ENCODE assay signal across 13 cellular contexts in genomic region chr9:68896495-68896894, GRCh38.
DNase-seq lines count a peak whose midpoint lies in the region; ATAC-seq and TF ChIP-seq lines count a peak whose summit lies in the region.
"Had no signal": no experiment of that assay in that cellular context is flagged by ENCODE, and none has a peak within 500 bp of the region (broad histone marks: within the 10 kb centered on the region; RNA-seq: fewer than 3 reads in every experiment).

No MANE protein-coding gene starts in this region.

- POLR2A ChIA-PET in activated CD4-positive, alpha-beta T cell treated with anti-CD3 and anti-CD28 coated beads, Interleukin-2, amount 10 ng/mL, durations not matched to agents 7 days and 5 days (lab: Charles Lee): no interaction called here

- H3K27ac Mint-ChIP-seq in activated CD4-positive, alpha-beta T cell treated with anti-CD3 and anti-CD28 coated beads, Interleukin-2, amount 10 ng/mL, durations not matched to agents 7 days and 5 days: peak overlapping the region; percentile 97
- H3K27ac Mint-ChIP-seq in central memory CD8-positive, alpha-beta T cell (ENCODE audit: low read depth): no peak overlapping the region

- intact Hi-C loops in spleen (cut with DNase I; ENCODE audit: low total_unique reads): no loop called here

- H3K27me3 ChIP-seq in spleen (replicated peaks in 1 of 7): no peaks in the 10 kb centered on the region
- H3K27me3 ChIP-seq: transverse colon had no signal

- peaks cover 6 to 54% (median 25%) of the 10 kb centered on the region in 6 donors for H3K4me1 ChIP-seq in spleen
- H3K4me1 ChIP-seq: A549, transverse colon had no signal

- peaks cover 44% of the 10 kb centered on the region for H3K4me1 Mint-ChIP-seq in activated CD4-positive, alpha-beta T cell treated with anti-CD3 and anti-CD28 coated beads, Interleukin-2, amount 10 ng/mL, durations not matched to agents 7 days and 5 days
- H3K4me1 Mint-ChIP-seq in central memory CD8-positive, alpha-beta T cell: peaks cover 4% of the 10 kb centered on the region

- no peaks in the 10 kb centered on the region for H3K9me3 ChIP-seq in spleen
- H3K9me3 ChIP-seq: A549, transverse colon had no signal

- no peaks in the 10 kb centered on the region for H3K36me3 ChIP-seq in spleen
- H3K36me3 ChIP-seq: transverse colon had no signal

- TF ChIP-seq POLR2A in spleen (IDR thresholded peaks at IDR 0.05): no peak

- ATAC-seq in HG03175 (IDR thresholded peaks at IDR 0.05; ENCODE audit: unreplicated experiment): peak; percentile 24
- no peak for ATAC-seq in central memory CD8-positive, alpha-beta T cell (replicated peaks; ENCODE audit: extremely low read depth, poor library complexity, severe bottlenecking)
- no peak for ATAC-seq in GM21515 (IDR thresholded peaks at IDR 0.05; ENCODE audit: unreplicated experiment)
- ATAC-seq: A549, Panc1 had no signal

- peak overlapping the region in 5 of 8 donors; percentile 19 to 73 (median 69) for H3K27ac ChIP-seq in spleen
- H3K27ac ChIP-seq: A549 had no signal

- no peaks in the 10 kb centered on the region for H3K27me3 Mint-ChIP-seq in activated CD4-positive, alpha-beta T cell treated with anti-CD3 and anti-CD28 coated beads, Interleukin-2, amount 10 ng/mL, durations not matched to agents 7 days and 5 days
- no peaks in the 10 kb centered on the region for H3K27me3 Mint-ChIP-seq in central memory CD8-positive, alpha-beta T cell

- no peaks in the 10 kb centered on the region for H3K9me3 Mint-ChIP-seq in activated CD4-positive, alpha-beta T cell treated with anti-CD3 and anti-CD28 coated beads, Interleukin-2, amount 10 ng/mL, durations not matched to agents 7 days and 5 days
- H3K9me3 Mint-ChIP-seq in central memory CD8-positive, alpha-beta T cell: no peaks in the 10 kb centered on the region

- H3K4me3 ChIP-seq in spleen: peak overlapping the region in 1 of 8 donors; percentile 30
- H3K4me3 ChIP-seq: A549, transverse colon had no signal

- no peaks in the 10 kb centered on the region for H3K36me3 Mint-ChIP-seq in activated CD4-positive, alpha-beta T cell treated with anti-CD3 and anti-CD28 coated beads, Interleukin-2, amount 10 ng/mL, durations not matched to agents 7 days and 5 days (ENCODE audit: low read depth)
- no peaks in the 10 kb centered on the region for H3K36me3 Mint-ChIP-seq in central memory CD8-positive, alpha-beta T cell (ENCODE audit: insufficient read depth)

- H3K4me3 Mint-ChIP-seq in activated CD4-positive, alpha-beta T cell treated with anti-CD3 and anti-CD28 coated beads, Interleukin-2, amount 10 ng/mL, durations not matched to agents 7 days and 5 days: peak overlapping the region; percentile 69
- H3K4me3 Mint-ChIP-seq in central memory CD8-positive, alpha-beta T cell: peak overlapping the region; percentile 12

- TF ChIP-seq CTCF in spleen (IDR thresholded peaks at IDR 0.05 in 8 of 11, conservative IDR thresholded peaks at IDR 0.05 in 3 of 11): no peak

- no peak for DNase-seq in activated CD4-positive, alpha-beta T cell treated with anti-CD3 and anti-CD28 coated beads, Interleukin-2, amount 10 ng/mL, durations not matched to agents 7 days and 5 days
- DNase-seq in activated CD4-positive, alpha-beta T cell treated with anti-CD3 and anti-CD28 coated beads for 1 hour: no peak
- DNase-seq in central memory CD8-positive, alpha-beta T cell (ENCODE audit: low spot score in 2 of 2): no peak
- DNase-seq in spleen (no peak), ureter (ENCODE audit: low spot score) (no peak), mucosa of gallbladder (ENCODE audit: low spot score) (no peak)
- DNase-seq: activated CD4-positive, alpha-beta T cell treated with anti-CD3 and anti-CD28 coated beads for 4 hours; NCI-H1105 treated with DMSO at 0.1 percent for 48 hours; transverse colon had no signal

- WGBS in spleen, 5 donors: 75 to 85% (median 80%) methylated on average over 2 of the region's 2 CpGs

- CTCF ChIA-PET in activated CD4-positive, alpha-beta T cell treated with anti-CD3 and anti-CD28 coated beads, Interleukin-2, amount 10 ng/mL, durations not matched to agents 7 days and 5 days (lab: Charles Lee): interaction anchor here (1.0 to 1.3 kb wide), 3 partner anchors 9 to 100 kb away, joined by 3 to 4 read pairs (median 3); no protein-coding TSS in a partner anchor
